Comparison of ENCODE assay signal across 19 cellular contexts in genomic region chr12:46349253-46349652, GRCh38.
"Had no signal": no experiment of that assay in that cellular context is flagged by ENCODE, and none has a peak within 500 bp of the region (broad histone marks: within the 10 kb centered on the region; RNA-seq: fewer than 3 reads in every experiment).

No MANE protein-coding gene starts in this region.

- H3K4me3 Mint-ChIP-seq: natural killer cell; neural crest cell; stimulated activated naive B cell treated with anti-CD40 and anti-IgM and Interleukin-4, amounts not matched to agents 10 μg/mL and 1 μg/mL and 100 μg/mL, for 72 hours had no signal

- ATAC-seq: foreskin keratinocyte; left cardiac atrium; mucosa of descending colon; natural killer cell; stimulated activated naive B cell treated with anti-CD40 and anti-IgM and Interleukin-4, amounts not matched to agents 10 μg/mL and 1 μg/mL and 100 μg/mL, for 72 hours had no signal

- H3K4me3 ChIP-seq: mucosa of descending colon, ovary, right atrium auricular region, sigmoid colon, skin epidermis, stomach, thoracic aorta, transverse colon had no signal

- DNase-seq: erythroblast; foreskin keratinocyte; kidney; left cardiac atrium; mammary epithelial cell; mucosa of descending colon; natural killer cell; ovary; sigmoid colon; stimulated activated CD4-positive, alpha-beta T cell treated with anti-CD3 and anti-CD28 coated beads, Interleukin-2, amount 100 ng/mL, for 24 hours; stimulated activated CD4-positive, alpha-beta T cell treated with anti-CD3 and anti-CD28 coated beads, Interleukin-4, amount 100 ng/mL, for 4 hours; stimulated activated naive B cell treated with anti-CD40 and anti-IgM and Interleukin-4, amounts not matched to agents 10 μg/mL and 1 μg/mL and 100 μg/mL, for 72 hours; stomach; substantia nigra; transverse colon had no signal

- H3K4me1 Mint-ChIP-seq: neural crest cell had no signal

- H3K9me3 ChIP-seq: mucosa of descending colon, ovary, right atrium auricular region, sigmoid colon, stomach, thoracic aorta, transverse colon had no signal

- H3K4me1 ChIP-seq: foreskin keratinocyte, right atrium auricular region, stomach, transverse colon had no signal

- H3K9me3 Mint-ChIP-seq: natural killer cell; neural crest cell; stimulated activated naive B cell treated with anti-CD40 and anti-IgM and Interleukin-4, amounts not matched to agents 10 μg/mL and 1 μg/mL and 100 μg/mL, for 72 hours had no signal

- H3K27ac ChIP-seq: foreskin keratinocyte, ovary, right atrium auricular region, sigmoid colon, skin epidermis, stomach, thoracic aorta, transverse colon had no signal

- H3K27ac Mint-ChIP-seq: natural killer cell; stimulated activated naive B cell treated with anti-CD40 and anti-IgM and Interleukin-4, amounts not matched to agents 10 μg/mL and 1 μg/mL and 100 μg/mL, for 72 hours had no signal

- H3K36me3 Mint-ChIP-seq: natural killer cell; stimulated activated naive B cell treated with anti-CD40 and anti-IgM and Interleukin-4, amounts not matched to agents 10 μg/mL and 1 μg/mL and 100 μg/mL, for 72 hours had no signal

- H3K27me3 ChIP-seq: foreskin keratinocyte, ovary, right atrium auricular region, sigmoid colon, stomach, transverse colon had no signal

- FAIRE-seq: kidney had no signal

- H3K36me3 ChIP-seq: ovary, right atrium auricular region, sigmoid colon, stomach, thoracic aorta, transverse colon had no signal

- H3K27me3 Mint-ChIP-seq: stimulated activated naive B cell treated with anti-CD40 and anti-IgM and Interleukin-4, amounts not matched to agents 10 μg/mL and 1 μg/mL and 100 μg/mL, for 72 hours had no signal
